In the genomic region with DNA sequence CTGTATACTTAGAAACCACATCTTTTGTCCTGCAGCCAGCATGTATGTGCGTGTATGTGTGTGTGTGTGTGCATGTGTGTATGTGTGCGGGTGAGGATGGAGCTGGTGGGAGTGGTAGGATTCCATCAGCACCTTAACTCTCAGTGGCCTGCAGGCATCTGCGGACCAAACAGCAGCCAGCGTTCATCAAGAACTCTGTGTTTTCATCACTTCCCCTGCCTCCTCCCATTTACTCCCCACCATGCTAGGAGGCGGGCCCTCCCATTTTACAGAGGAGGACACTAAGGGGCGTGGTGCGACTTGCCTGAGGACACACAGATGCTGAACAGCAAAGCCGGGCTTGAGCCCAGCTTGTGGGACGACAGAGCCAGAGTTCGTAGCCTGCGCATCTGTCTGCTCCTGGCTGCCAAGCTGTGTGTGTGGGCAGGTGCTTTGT, we compare ENCODE assay signal across 10 cellular contexts. TPM values are rescaled to one million over a fixed set of nuclear protein-coding genes. Genes with fewer than 3 reads are reported as not detected.
A peak's percentile ranks its signal among the peaks of the same experiment; 100 is the strongest.
DNase-seq lines count a peak whose midpoint lies in the region; ATAC-seq, FAIRE-seq and TF ChIP-seq lines count a peak whose summit lies in the region.
"Had no signal": no experiment of that assay in that cellular context is flagged by ENCODE, and none has a peak within 500 bp of the region (broad histone marks: within the 10 kb centered on the region; RNA-seq: fewer than 3 reads in every experiment).

No MANE protein-coding gene starts in this region.

- H3K4me1 Mint-ChIP-seq in neural crest cell: peaks cover 81% of the 10 kb centered on the region

- TF ChIP-seq CTCF in K562 (IDR thresholded peaks at IDR 0.05 in 2 of 3, conservative IDR thresholded peaks at IDR 0.05 in 1 of 3; ENCODE audit: insufficient read depth in 2 of 3, low read depth in 1 of 3, low read length in 3 of 3) (no peak), neural crest cell (conservative IDR thresholded peaks at IDR 0.05) (no peak)

- no peaks in the 10 kb centered on the region for H3K36me3 Mint-ChIP-seq in neural crest cell (ENCODE audit: low read depth)

- no TSS peak for BruUV-seq in K562 (replicated peaks; lab: Mats Ljungman, UMichigan)

- no peaks in the 10 kb centered on the region for H3K9me3 Mint-ChIP-seq in neural crest cell

- no peak overlapping the region for H3K4me3 Mint-ChIP-seq in neural crest cell

- no peak overlapping the region for H2AFZ ChIP-seq in K562 (ENCODE audit: low read depth, low read length)
- H2AFZ ChIP-seq: parathyroid adenoma had no signal

- H3K9me3 ChIP-seq in K562 (replicated peaks; ENCODE audit: control insufficient read depth, insufficient read depth, low read depth, low read length): no peaks in the 10 kb centered on the region

- H3K27me3 Mint-ChIP-seq in neural crest cell (ENCODE audit: low read depth): peaks cover 11% of the 10 kb centered on the region

- H3K79me2 ChIP-seq in K562 (ENCODE audit: control insufficient read depth, insufficient read depth, low read length): no peaks in the 10 kb centered on the region
- H3K79me2 ChIP-seq: parathyroid adenoma had no signal

- H4K20me1 ChIP-seq in K562 (replicated peaks; ENCODE audit: control insufficient read depth, insufficient read depth, low read length): peaks cover 9% of the 10 kb centered on the region; the same call in 1 of the 2 replicates

- intact Hi-C loops in K562 (cut with micrococcal nuclease): no loop called here

- no peak for TF ChIP-seq EP300 in K562 (IDR thresholded peaks at IDR 0.05; ENCODE audit: low read length)

- H3K36me3 ChIP-seq in K562 (ENCODE audit: control insufficient read depth, insufficient read depth, low read length): no peaks in the 10 kb centered on the region

- no peak overlapping the region for H3K4me2 ChIP-seq in K562 (ENCODE audit: insufficient read depth, low read length)

- peaks cover 0 to 13% of the 10 kb centered on the region in 2 experiments; a peak in 2 of 5 replicates for H3K4me1 ChIP-seq in K562 (replicated peaks in 1 of 2; ENCODE audit: control insufficient read depth in 2 of 2, insufficient read depth in 2 of 2, low read length in 2 of 2)
- H3K4me1 ChIP-seq: parathyroid adenoma had no signal

- H3K9me1 ChIP-seq in K562 (ENCODE audit: control insufficient read depth, insufficient read depth, low read length): no peaks in the 10 kb centered on the region

- in situ Hi-C loops in K562 (cut with MboI): no loop called here

- H3K27ac ChIP-seq in K562 (ENCODE audit: extremely low read depth, low read depth, low read length): no peak overlapping the region
- H3K27ac ChIP-seq: parathyroid adenoma had no signal

- DNase-seq in NCI-H1417 (lab: John Stamatoyannopoulos, UW) (peak in 2 of 3 experiments; percentile 81 to 90), K562 (ENCODE audit: extremely low read depth in 1 of 4, low spot score in 3 of 4) (peak; percentile 42 to 57 (median 54)), neural crest cell (ENCODE audit: low read depth, low spot score) (peak; percentile 39), HuH-7.5 (ENCODE audit: low spot score) (no peak), germinal center (ENCODE audit: low spot score) (no peak), glomerular visceral epithelial cell (ENCODE audit: extremely low spot score) (no peak)

- TF ChIP-seq RAD21 in K562 (CRISPR knock-in tag; conservative IDR thresholded peaks at IDR 0.05 in 1 of 2, IDR thresholded peaks at IDR 0.05 in 1 of 2): no peak

- no peak overlapping the region; a peak in 1 of 4 replicates for H3K9ac ChIP-seq in K562 (ENCODE audit: insufficient read depth in 1 of 2, low read depth in 2 of 2, low read length in 2 of 2)
- H3K9ac ChIP-seq: parathyroid adenoma had no signal

- FAIRE-seq in G401.6 (lab: Jason Lieb, UNC): peak; percentile 95
- peak; percentile 67 for FAIRE-seq in K562 (lab: Jason Lieb, UNC)

- 0% methylated on average over 11 of the region's 11 CpGs for WGBS in K562 (ENCODE audit: insufficient coverage, low coverage, missing lambda C conversion rate)

- no peak overlapping the region for H3K4me3 ChIP-seq in K562

- CTCF ChIA-PET in K562 (lab: Yijun Ruan, JAX; ENCODE audit: low intra/inter-chr PET ratio): no interaction called here

- peak; percentile 83 for ATAC-seq in K562
- no peak for ATAC-seq in GM19328 (IDR thresholded peaks at IDR 0.05; ENCODE audit: unreplicated experiment)

- POLR2A ChIA-PET in K562 (lab: Yijun Ruan, JAX): no interaction called here

- no peak overlapping the region for H3K27ac Mint-ChIP-seq in neural crest cell (ENCODE audit: unreplicated experiment)

- H3K27me3 ChIP-seq in K562 (ENCODE audit: control insufficient read depth in 2 of 2, insufficient read depth in 2 of 2, low read length in 2 of 2): peaks cover 39 to 82% of the 10 kb centered on the region in 2 experiments; a peak in 4 of 5 replicates

- TF ChIP-seq POLR2A in K562 (conservative IDR thresholded peaks at IDR 0.05): no peak

TF ChIP-seq in K562, 482 proteins besides CTCF, POLR2A, EP300 and RAD21 (continues in another document):
- TF ChIP-seq, protein P1, sequence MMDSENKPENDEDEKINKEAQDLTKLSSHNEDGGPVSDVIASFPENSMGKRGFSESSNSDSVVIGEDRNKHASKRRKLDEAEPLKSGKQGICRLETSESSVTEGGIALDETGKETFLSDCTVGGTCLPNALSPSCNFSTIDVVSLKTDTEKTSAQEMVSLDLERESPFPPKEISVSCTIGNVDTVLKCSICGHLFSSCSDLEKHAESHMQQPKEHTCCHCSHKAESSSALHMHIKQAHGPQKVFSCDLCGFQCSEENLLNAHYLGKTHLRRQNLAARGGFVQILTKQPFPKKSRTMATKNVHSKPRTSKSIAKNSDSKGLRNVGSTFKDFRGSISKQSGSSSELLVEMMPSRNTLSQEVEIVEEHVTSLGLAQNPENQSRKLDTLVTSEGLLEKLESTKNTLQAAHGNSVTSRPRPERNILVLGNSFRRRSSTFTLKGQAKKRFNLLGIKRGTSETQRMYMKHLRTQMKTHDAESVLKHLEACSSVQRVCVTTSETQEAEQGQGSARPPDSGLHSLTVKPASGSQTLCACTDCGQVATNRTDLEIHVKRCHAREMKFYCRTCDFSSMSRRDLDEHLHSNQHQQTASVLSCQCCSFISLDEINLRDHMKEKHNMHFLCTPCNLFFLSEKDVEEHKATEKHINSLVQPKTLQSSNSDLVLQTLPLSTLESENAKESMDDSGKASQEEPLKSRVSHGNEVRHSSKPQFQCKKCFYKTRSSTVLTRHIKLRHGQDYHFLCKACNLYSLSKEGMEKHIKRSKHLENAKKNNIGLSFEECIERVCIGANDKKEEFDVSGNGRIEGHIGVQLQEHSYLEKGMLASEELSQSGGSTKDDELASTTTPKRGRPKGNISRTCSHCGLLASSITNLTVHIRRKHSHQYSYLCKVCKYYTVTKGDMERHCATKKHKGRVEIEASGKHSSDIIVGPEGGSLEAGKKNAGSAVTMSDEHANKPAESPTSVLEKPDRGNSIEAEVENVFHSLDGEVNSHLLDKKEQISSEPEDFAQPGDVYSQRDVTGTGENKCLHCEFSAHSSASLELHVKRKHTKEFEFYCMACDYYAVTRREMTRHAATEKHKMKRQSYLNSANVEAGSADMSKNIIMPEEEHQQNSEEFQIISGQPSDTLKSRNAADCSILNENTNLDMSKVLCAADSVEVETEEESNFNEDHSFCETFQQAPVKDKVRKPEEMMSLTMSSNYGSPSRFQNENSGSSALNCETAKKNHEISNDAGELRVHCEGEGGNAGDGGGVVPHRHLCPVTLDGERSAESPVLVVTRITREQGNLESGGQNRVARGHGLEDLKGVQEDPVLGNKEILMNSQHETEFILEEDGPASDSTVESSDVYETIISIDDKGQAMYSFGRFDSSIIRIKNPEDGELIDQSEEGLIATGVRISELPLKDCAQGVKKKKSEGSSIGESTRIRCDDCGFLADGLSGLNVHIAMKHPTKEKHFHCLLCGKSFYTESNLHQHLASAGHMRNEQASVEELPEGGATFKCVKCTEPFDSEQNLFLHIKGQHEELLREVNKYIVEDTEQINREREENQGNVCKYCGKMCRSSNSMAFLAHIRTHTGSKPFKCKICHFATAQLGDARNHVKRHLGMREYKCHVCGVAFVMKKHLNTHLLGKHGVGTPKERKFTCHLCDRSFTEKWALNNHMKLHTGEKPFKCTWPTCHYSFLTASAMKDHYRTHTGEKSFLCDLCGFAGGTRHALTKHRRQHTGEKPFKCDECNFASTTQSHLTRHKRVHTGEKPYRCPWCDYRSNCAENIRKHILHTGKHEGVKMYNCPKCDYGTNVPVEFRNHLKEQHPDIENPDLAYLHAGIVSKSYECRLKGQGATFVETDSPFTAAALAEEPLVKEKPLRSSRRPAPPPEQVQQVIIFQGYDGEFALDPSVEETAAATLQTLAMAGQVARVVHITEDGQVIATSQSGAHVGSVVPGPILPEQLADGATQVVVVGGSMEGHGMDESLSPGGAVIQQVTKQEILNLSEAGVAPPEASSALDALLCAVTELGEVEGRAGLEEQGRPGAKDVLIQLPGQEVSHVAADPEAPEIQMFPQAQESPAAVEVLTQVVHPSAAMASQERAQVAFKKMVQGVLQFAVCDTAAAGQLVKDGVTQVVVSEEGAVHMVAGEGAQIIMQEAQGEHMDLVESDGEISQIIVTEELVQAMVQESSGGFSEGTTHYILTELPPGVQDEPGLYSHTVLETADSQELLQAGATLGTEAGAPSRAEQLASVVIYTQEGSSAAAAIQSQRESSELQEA (IDR thresholded peaks at IDR 0.05; ENCODE audit: low read depth): no peak

RNA-seq across cellular contexts. Expression of a gene that starts 8.9 kb away (rescaled TPM):
- not detected in 2 replicates for total RNA-seq in K562 (2011; cell fraction: chromatin; rRNA removed; ENCODE audit: low replicate concordance)
- total RNA-seq in K562 (2011; cell fraction: nucleolus; rRNA removed): not detected in 2 replicates
- total RNA-seq in K562 (2011; cell fraction: nucleoplasm; rRNA removed): not detected in 2 replicates
- total RNA-seq in K562 (2014; rRNA removed): not detected in 2 replicates
- not detected in 2 replicates for total RNA-seq in K562 (2014; rRNA removed; fragmentation: Illumina TruSeq; extraction: Trizol)
- total RNA-seq in K562 (2015; rRNA removed; fragmentation: Illumina TruSeq; extraction: Trizol): not detected in 2 replicates
- total RNA-seq in K562 (2021): not detected in 2 replicates
- polyA plus RNA-seq in K562 (2011; rRNA removed): not detected in 2 replicates
- polyA plus RNA-seq in K562 (2011; cell fraction: cytosol; rRNA removed): not detected in 2 replicates
- not detected in 2 replicates for polyA plus RNA-seq in K562 (2011; cell fraction: nucleus; rRNA removed)
- polyA plus RNA-seq in K562 (2012): not detected in 2 replicates
- not detected in 2 replicates for polyA plus RNA-seq in K562 (2014; fragmentation: Illumina TruSeq; extraction: Trizol)
- polyA plus RNA-seq in K562 (2014; fragmentation: Nextera tagmentation; extraction: Ambion mirVana): not detected
- polyA plus RNA-seq in K562 (2014; rRNA removed): not detected in 2 replicates
- not detected in 2 replicates for polyA minus RNA-seq in K562 (2011; rRNA and poly(A)+ RNA removed)
- not detected in 2 replicates for polyA minus RNA-seq in K562 (2011; cell fraction: cytosol; rRNA and poly(A)+ RNA removed)
- polyA minus RNA-seq in K562 (2011; cell fraction: nucleus; rRNA and poly(A)+ RNA removed): not detected in 2 replicates
- total RNA-seq in neural crest cell: 7.3 and 9.3 TPM in 2 replicates
- total RNA-seq: dermis microvascular lymphatic vessel endothelial cell had no signal

Comparison
In these comparisons a context has a peak if more than half of its experiments do, and no peak if none do; other contexts are left out.
1. DNase-seq: peak in NCI-H1417 (2 of 3), K562 (4 of 4) and neural crest cell (single experiment); none in HuH-7.5 (single experiment), germinal center (single experiment) and glomerular visceral epithelial cell (single experiment).